In genomic region chr2:115161531-115162453, GRCh38 we compare ENCODE assay signal across 1 cellular context.
TF ChIP-seq lines count a peak whose summit lies in the region.

No MANE protein-coding gene starts in this region.

TF ChIP-seq in H1, 55 proteins besides CTCF, POLR2A, EP300 and RAD21 (continued from another document):
- TF ChIP-seq KDM1A (IDR thresholded peaks at IDR 0.05; ENCODE audit: borderline replicate concordance, low read length), result peak; percentile 36; the same call in 1 of the 2 replicates
